ENCODE assay signal across 1 cellular context in genomic region chr9:36945999-36946398, GRCh38.
TF ChIP-seq lines count a peak whose summit lies in the region.

No MANE protein-coding gene starts in this region.

TF ChIP-seq in GM12878, 131 proteins besides CTCF, POLR2A, EP300 and RAD21 (continued from another document):
- no peak for TF ChIP-seq SKIL (IDR thresholded peaks at IDR 0.05; ENCODE audit: low read depth, poor library complexity, severe bottlenecking)
- TF ChIP-seq NR2C2 (IDR thresholded peaks at IDR 0.05; ENCODE audit: borderline replicate concordance, control insufficient read depth, insufficient read length, low read depth): no peak
TF ChIP-seq in GM12878: peak in this region for 0.
